ENCODE assay signal across 8 cellular contexts in genomic region chr6:139376054-139376355, GRCh38. TPM values are rescaled to one million over a fixed set of nuclear protein-coding genes. Genes with fewer than 3 reads are reported as not detected.
A peak's percentile ranks its signal among the peaks of the same experiment; 100 is the strongest.
DNase-seq lines count a peak whose midpoint lies in the region; ATAC-seq and TF ChIP-seq lines count a peak whose summit lies in the region.

No MANE protein-coding gene starts in this region.

- CTCF ChIA-PET in activated CD4-positive, alpha-beta memory T cell treated with anti-CD3 and anti-CD28 coated beads for 36 hours (lab: Charles Lee): interaction anchor here (0.6 to 7.4 kb wide), 7 partner anchors 79 to 506 kb away, joined by 3 to 97 read pairs (median 3); no protein-coding TSS in a partner anchor

- H3K36me3 ChIP-seq in gastrocnemius medialis: peaks cover 0 to 16% of the 10 kb centered on the region in 2 donors

- no peaks in the 10 kb centered on the region for H3K9me3 Mint-ChIP-seq in activated naive CD4-positive, alpha-beta T cell treated with anti-CD3 and anti-CD28 coated beads, Interleukin-2, amount 50 U/mL, for 24 hours
- H3K9me3 Mint-ChIP-seq in activated CD4-positive, alpha-beta memory T cell treated with anti-CD3 and anti-CD28 coated beads for 36 hours: no peaks in the 10 kb centered on the region

- no peak for DNase-seq in activated naive CD4-positive, alpha-beta T cell treated with anti-CD3 and anti-CD28 coated beads, Interleukin-2, amount 50 U/mL, for 16 hours
- DNase-seq in activated CD4-positive, alpha-beta memory T cell treated with anti-CD3 and anti-CD28 coated beads for 36 hours: peak; percentile 27
- peak; percentile 60 for DNase-seq in glomerular visceral epithelial cell (ENCODE audit: extremely low spot score)
- peak; percentile 23 to 27 for DNase-seq in gastrocnemius medialis
- no peak for DNase-seq in middle frontal gyrus (ENCODE audit: extremely low spot score, low spot score)

- peaks cover 6% of the 10 kb centered on the region for H3K36me3 Mint-ChIP-seq in activated naive CD4-positive, alpha-beta T cell treated with anti-CD3 and anti-CD28 coated beads, Interleukin-2, amount 50 U/mL, for 24 hours
- peaks cover 26% of the 10 kb centered on the region for H3K36me3 Mint-ChIP-seq in activated CD4-positive, alpha-beta memory T cell treated with anti-CD3 and anti-CD28 coated beads for 36 hours

- H3K4me3 Mint-ChIP-seq in activated naive CD4-positive, alpha-beta T cell treated with anti-CD3 and anti-CD28 coated beads, Interleukin-2, amount 50 U/mL, for 24 hours: peak overlapping the region; percentile 100
- H3K4me3 Mint-ChIP-seq in activated CD4-positive, alpha-beta memory T cell treated with anti-CD3 and anti-CD28 coated beads for 36 hours: peak overlapping the region; percentile 97

- POLR2A ChIA-PET in activated CD4-positive, alpha-beta memory T cell treated with anti-CD3 and anti-CD28 coated beads for 36 hours (lab: Charles Lee): interaction anchor here (1.0 to 3.8 kb wide), 6 partner anchors 12 to 215 kb away, joined by 4 to 21 read pairs (median 11); no protein-coding TSS in a partner anchor

- ATAC-seq in gastrocnemius medialis (peak in 1 of 2 donors; percentile 2), GM21515 (IDR thresholded peaks at IDR 0.05; ENCODE audit: unreplicated experiment) (no peak), HG02884 (IDR thresholded peaks at IDR 0.05; ENCODE audit: unreplicated experiment) (no peak)

- no peak for TF ChIP-seq CTCF in gastrocnemius medialis (IDR thresholded peaks at IDR 0.05 in 4 of 5, conservative IDR thresholded peaks at IDR 0.05 in 1 of 5)

- no peaks in the 10 kb centered on the region for H3K9me3 ChIP-seq in gastrocnemius medialis

- peak overlapping the region; percentile 94 to 97 (median 96) for H3K27ac ChIP-seq in gastrocnemius medialis

- in situ Hi-C loops in gastrocnemius medialis (cut with MboI; ENCODE audit: low sequenced_read_pairs in 4 of 4): loop anchor here in 3 of 4 donors (5.0 to 25.0 kb wide), 3 partner anchors 386 to 389 kb away; no protein-coding TSS in a partner anchor

- peak overlapping the region; percentile 99 for H3K27ac Mint-ChIP-seq in activated naive CD4-positive, alpha-beta T cell treated with anti-CD3 and anti-CD28 coated beads, Interleukin-2, amount 50 U/mL, for 24 hours
- peak overlapping the region; percentile 98 for H3K27ac Mint-ChIP-seq in activated CD4-positive, alpha-beta memory T cell treated with anti-CD3 and anti-CD28 coated beads for 36 hours

- intact Hi-C loops in activated CD4-positive, alpha-beta memory T cell treated with anti-CD3 and anti-CD28 coated beads for 36 hours (cut with micrococcal nuclease): no loop called here
- intact Hi-C loops in gastrocnemius medialis (cut with DNase I; ENCODE audit: low total_unique reads): loop anchor here (1.0 to 10.0 kb wide), 5 partner anchors 216 to 601 kb away; partner anchors contain the start of gene HECA

- TF ChIP-seq POLR2A in gastrocnemius medialis (IDR thresholded peaks at IDR 0.05): no peak

- H3K27me3 Mint-ChIP-seq in activated naive CD4-positive, alpha-beta T cell treated with anti-CD3 and anti-CD28 coated beads, Interleukin-2, amount 50 U/mL, for 24 hours: no peaks in the 10 kb centered on the region
- H3K27me3 Mint-ChIP-seq in activated CD4-positive, alpha-beta memory T cell treated with anti-CD3 and anti-CD28 coated beads for 36 hours: no peaks in the 10 kb centered on the region

- H3K27me3 ChIP-seq in gastrocnemius medialis: no peaks in the 10 kb centered on the region

- peaks cover 18 to 22% of the 10 kb centered on the region in 2 donors for H3K4me1 ChIP-seq in gastrocnemius medialis

- peaks cover 30% of the 10 kb centered on the region for H3K4me1 Mint-ChIP-seq in activated naive CD4-positive, alpha-beta T cell treated with anti-CD3 and anti-CD28 coated beads, Interleukin-2, amount 50 U/mL, for 24 hours
- H3K4me1 Mint-ChIP-seq in activated CD4-positive, alpha-beta memory T cell treated with anti-CD3 and anti-CD28 coated beads for 36 hours (ENCODE audit: low read depth): peaks cover 25% of the 10 kb centered on the region

- H3K4me3 ChIP-seq in gastrocnemius medialis: peak overlapping the region; percentile 85 to 97 (median 87)

RNA-seq across cellular contexts. Expression of gene CITED2, which starts 1.6 kb away (rescaled TPM):
- total RNA-seq in activated CD4-positive, alpha-beta memory T cell treated with anti-CD3 and anti-CD28 coated beads for 36 hours: 10 to 100 TPM; 50.1 to 52.1 TPM
- total RNA-seq in gastrocnemius medialis: 100 to 1,000 TPM in 3 of 4 donors, 10 to 100 TPM in 1; 70.8 to 395 (median 345) TPM

Comparison
In these comparisons a context has a peak if more than half of its experiments do, and no peak if none do; other contexts are left out.
1. DNase-seq: peak in activated CD4-positive, alpha-beta memory T cell treated with anti-CD3 and anti-CD28 coated beads for 36 hours (single experiment), glomerular visceral epithelial cell (single experiment) and gastrocnemius medialis (2 of 2); none in activated naive CD4-positive, alpha-beta T cell treated with anti-CD3 and anti-CD28 coated beads, Interleukin-2, amount 50 U/mL, for 16 hours (single experiment) and middle frontal gyrus (single experiment).